9 cellular contexts compared by ENCODE assay signal in genomic region chr5:150413176-150413901, GRCh38. TPM values are rescaled to one million over a fixed set of nuclear protein-coding genes. Genes with fewer than 3 reads are reported as not detected.
DNase-seq lines count a peak whose midpoint lies in the region; ATAC-seq and TF ChIP-seq lines count a peak whose summit lies in the region.
"Had no signal": no experiment of that assay in that cellular context is flagged by ENCODE, and none has a peak within 500 bp of the region (broad histone marks: within the 10 kb centered on the region; RNA-seq: fewer than 3 reads in every experiment).

No MANE protein-coding gene starts in this region.

- peaks cover 32% of the 10 kb centered on the region for H3K36me3 Mint-ChIP-seq in T-helper 1 cell treated with Interleukin-12 subunit alpha and Interleukin-12 subunit beta and Interleukin-4 antibody, amounts not matched to agents 30 μg/mL and 1 μg/mL, for 36 hours (ENCODE audit: low read depth)
- peaks cover 18% of the 10 kb centered on the region for H3K36me3 Mint-ChIP-seq in activated T-helper 2 cell treated with anti-CD3 and anti-CD28 coated beads, Interferon-gamma antibody, Interleukin-2, Interleukin-4, amounts not matched to agents 10 μg/mL and 5 μg/mL and 100 μg/mL, durations not matched to agents 14 hours and 24 hours and 36 hours (ENCODE audit: low read depth)

- no peak for TF ChIP-seq CTCF in liver (IDR thresholded peaks at IDR 0.05; ENCODE audit: low read depth, low read length, missing input control)

- H3K27me3 ChIP-seq in liver (ENCODE audit: control insufficient read depth in 4 of 4, insufficient read depth in 4 of 4, low read length in 3 of 4) (no peaks in the 10 kb centered on the region), subcutaneous abdominal adipose tissue (ENCODE audit: control insufficient read depth in 5 of 5, insufficient read depth in 4 of 5, low read length in 5 of 5) (no peaks in the 10 kb centered on the region)

- no peaks in the 10 kb centered on the region for H3K27me3 Mint-ChIP-seq in T-helper 1 cell treated with Interleukin-12 subunit alpha and Interleukin-12 subunit beta and Interleukin-4 antibody, amounts not matched to agents 30 μg/mL and 1 μg/mL, for 36 hours (ENCODE audit: low read depth)
- H3K27me3 Mint-ChIP-seq in activated T-helper 2 cell treated with anti-CD3 and anti-CD28 coated beads, Interferon-gamma antibody, Interleukin-2, Interleukin-4, amounts not matched to agents 10 μg/mL and 5 μg/mL and 100 μg/mL, durations not matched to agents 14 hours and 24 hours and 36 hours (ENCODE audit: low read depth): no peaks in the 10 kb centered on the region

- H3K36me3 ChIP-seq in liver (ENCODE audit: control insufficient read depth in 4 of 4, insufficient read depth in 3 of 4, low read depth in 1 of 4, low read length in 3 of 4) (no peaks in the 10 kb centered on the region), subcutaneous abdominal adipose tissue (ENCODE audit: control insufficient read depth in 5 of 5, insufficient read depth in 5 of 5, low read length in 5 of 5) (peaks cover 0 to 4% (median 3%) of the 10 kb centered on the region in 5 donors)

- H3K4me1 ChIP-seq in liver (ENCODE audit: control insufficient read depth in 4 of 4, insufficient read depth in 4 of 4, low read length in 3 of 4): peaks cover 0 to 26% (median 15%) of the 10 kb centered on the region in 4 donors
- H3K4me1 ChIP-seq in subcutaneous abdominal adipose tissue (ENCODE audit: control insufficient read depth in 5 of 5, insufficient read depth in 5 of 5, low read length in 5 of 5): peaks cover 0 to 48% (median 27%) of the 10 kb centered on the region in 5 donors

- H3K27ac ChIP-seq in liver (ENCODE audit: low read depth in 1 of 2, low read length in 2 of 2) (peak overlapping the region; percentile 84 to 88), subcutaneous abdominal adipose tissue (ENCODE audit: low read depth, low read length) (peak overlapping the region; percentile 80)

- DNase-seq in T-helper 1 cell: no peak
- no peak for DNase-seq in activated T-helper 2 cell treated with anti-CD3 and anti-CD28 coated beads, Interferon-gamma antibody, Interleukin-2, Interleukin-4, amounts not matched to agents 10 μg/mL and 5 μg/mL and 100 μg/mL, durations not matched to agents 14 hours and 24 hours and 36 hours (ENCODE audit: low spot score)
- DNase-seq in NCI-H2171 treated with DMSO at 0.1 percent for 48 hours (lab: John Stamatoyannopoulos, UW): no peak
- no peak for DNase-seq in SKM-1 (lab: John Stamatoyannopoulos, UW; ENCODE audit: unreplicated experiment)
- DNase-seq: NCI-H1694 had no signal

- ATAC-seq in HG02840 (IDR thresholded peaks at IDR 0.05; ENCODE audit: low FRiP score, unreplicated experiment): no peak

- no peak for TF ChIP-seq RAD21 in liver (IDR thresholded peaks at IDR 0.05)

- H3K9me3 ChIP-seq in liver (ENCODE audit: control insufficient read depth in 4 of 4, low read length in 3 of 4): no peaks in the 10 kb centered on the region
- H3K9me3 ChIP-seq in subcutaneous abdominal adipose tissue (ENCODE audit: control insufficient read depth in 5 of 5, low read length in 5 of 5): no peaks in the 10 kb centered on the region

- peak overlapping the region; percentile 97 for H3K27ac Mint-ChIP-seq in T-helper 1 cell treated with Interleukin-12 subunit alpha and Interleukin-12 subunit beta and Interleukin-4 antibody, amounts not matched to agents 30 μg/mL and 1 μg/mL, for 36 hours
- H3K27ac Mint-ChIP-seq in activated T-helper 2 cell treated with anti-CD3 and anti-CD28 coated beads, Interferon-gamma antibody, Interleukin-2, Interleukin-4, amounts not matched to agents 10 μg/mL and 5 μg/mL and 100 μg/mL, durations not matched to agents 14 hours and 24 hours and 36 hours: peak overlapping the region; percentile 94

- peak overlapping the region; percentile 95 for H3K4me3 Mint-ChIP-seq in T-helper 1 cell treated with Interleukin-12 subunit alpha and Interleukin-12 subunit beta and Interleukin-4 antibody, amounts not matched to agents 30 μg/mL and 1 μg/mL, for 36 hours
- H3K4me3 Mint-ChIP-seq in activated T-helper 2 cell treated with anti-CD3 and anti-CD28 coated beads, Interferon-gamma antibody, Interleukin-2, Interleukin-4, amounts not matched to agents 10 μg/mL and 5 μg/mL and 100 μg/mL, durations not matched to agents 14 hours and 24 hours and 36 hours (ENCODE audit: low read depth): peak overlapping the region; percentile 88

- peaks cover 37% of the 10 kb centered on the region for H3K4me1 Mint-ChIP-seq in T-helper 1 cell treated with Interleukin-12 subunit alpha and Interleukin-12 subunit beta and Interleukin-4 antibody, amounts not matched to agents 30 μg/mL and 1 μg/mL, for 36 hours (ENCODE audit: low read depth)
- peaks cover 27% of the 10 kb centered on the region for H3K4me1 Mint-ChIP-seq in activated T-helper 2 cell treated with anti-CD3 and anti-CD28 coated beads, Interferon-gamma antibody, Interleukin-2, Interleukin-4, amounts not matched to agents 10 μg/mL and 5 μg/mL and 100 μg/mL, durations not matched to agents 14 hours and 24 hours and 36 hours (ENCODE audit: low read depth)

- intact Hi-C loops in activated T-helper 2 cell treated with anti-CD3 and anti-CD28 coated beads, Interferon-gamma antibody, Interleukin-2, Interleukin-4, amounts not matched to agents 10 μg/mL and 5 μg/mL and 100 μg/mL, durations not matched to agents 14 hours and 24 hours and 36 hours (cut with micrococcal nuclease): loop anchor here (2.0 kb wide), 1 partner anchor 413 kb away; the partner anchor contains the start of genes HMGXB3 and TIGD6

- no peak overlapping the region for H3K4me3 ChIP-seq in liver (ENCODE audit: low read depth in 1 of 3, low read length in 3 of 3)
- H3K4me3 ChIP-seq in subcutaneous abdominal adipose tissue (ENCODE audit: low read depth in 1 of 5, low read length in 5 of 5): peak overlapping the region in 4 of 5 donors; percentile 26 to 93 (median 82)

- 76% methylated on average over 12 of the region's 12 CpGs for WGBS in liver

- H3K9ac ChIP-seq in liver (ENCODE audit: low read depth in 1 of 2, low read length in 2 of 2) (peak overlapping the region; percentile 67 to 75), subcutaneous abdominal adipose tissue (ENCODE audit: low read length in 5 of 5) (peak overlapping the region in 4 of 5 donors; percentile 16 to 88 (median 43))

- no peaks in the 10 kb centered on the region for H3K9me3 Mint-ChIP-seq in T-helper 1 cell treated with Interleukin-12 subunit alpha and Interleukin-12 subunit beta and Interleukin-4 antibody, amounts not matched to agents 30 μg/mL and 1 μg/mL, for 36 hours
- no peaks in the 10 kb centered on the region for H3K9me3 Mint-ChIP-seq in activated T-helper 2 cell treated with anti-CD3 and anti-CD28 coated beads, Interferon-gamma antibody, Interleukin-2, Interleukin-4, amounts not matched to agents 10 μg/mL and 5 μg/mL and 100 μg/mL, durations not matched to agents 14 hours and 24 hours and 36 hours

TF ChIP-seq in liver, 16 proteins besides CTCF, POLR2A, EP300 and RAD21 (continues in another document):
- TF ChIP-seq MAX (IDR thresholded peaks at IDR 0.05) (no peak), YY1 (IDR thresholded peaks at IDR 0.05) (no peak), HNF4G (IDR thresholded peaks at IDR 0.05) (no peak), SP1 (IDR thresholded peaks at IDR 0.05) (no peak), EGR1 (IDR thresholded peaks at IDR 0.05; ENCODE audit: low read depth in 2 of 2) (no peak), TAF1 (conservative IDR thresholded peaks at IDR 0.05) (no peak), FOXA2 (IDR thresholded peaks at IDR 0.05) (no peak)
- TF ChIP-seq, protein P1, sequence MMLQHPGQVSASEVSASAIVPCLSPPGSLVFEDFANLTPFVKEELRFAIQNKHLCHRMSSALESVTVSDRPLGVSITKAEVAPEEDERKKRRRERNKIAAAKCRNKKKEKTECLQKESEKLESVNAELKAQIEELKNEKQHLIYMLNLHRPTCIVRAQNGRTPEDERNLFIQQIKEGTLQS (IDR thresholded peaks at IDR 0.05): no peak

RNA-seq across cellular contexts. Expression of gene CD74, which starts 0.6 kb away (rescaled TPM):
- 445 and 452 TPM in 2 replicates for total RNA-seq in activated T-helper 2 cell treated with anti-CD3 and anti-CD28 coated beads, Interferon-gamma antibody, Interleukin-2, Interleukin-4, amounts not matched to agents 10 μg/mL and 5 μg/mL and 100 μg/mL, durations not matched to agents 14 hours and 24 hours and 36 hours
- 100 to 1,000 TPM; 176 to 214 TPM for total RNA-seq in liver
- 100 to 1,000 TPM; 299 to 327 TPM for polyA plus RNA-seq in liver

RNA-seq across cellular contexts. Expression of gene RPS14, which starts 36.2 kb away (rescaled TPM):
- total RNA-seq in activated T-helper 2 cell treated with anti-CD3 and anti-CD28 coated beads, Interferon-gamma antibody, Interleukin-2, Interleukin-4, amounts not matched to agents 10 μg/mL and 5 μg/mL and 100 μg/mL, durations not matched to agents 14 hours and 24 hours and 36 hours: 2,552 and 2,593 TPM in 2 replicates
- total RNA-seq in liver: 100 to 1,000 TPM; 822 to 948 TPM
- 100 to 1,000 TPM; 609 to 956 TPM for polyA plus RNA-seq in liver

RNA-seq across cellular contexts. Expression of gene TCOF1, which starts 55.8 kb away (rescaled TPM):
- 95.8 and 98.2 TPM in 2 replicates for total RNA-seq in activated T-helper 2 cell treated with anti-CD3 and anti-CD28 coated beads, Interferon-gamma antibody, Interleukin-2, Interleukin-4, amounts not matched to agents 10 μg/mL and 5 μg/mL and 100 μg/mL, durations not matched to agents 14 hours and 24 hours and 36 hours
- total RNA-seq in liver: 1 to 10 TPM; 8.5 TPM
- polyA plus RNA-seq in liver: 1 to 10 TPM; 3.2 to 4.4 TPM

Comparison
In these comparisons a context has a peak if more than half of its experiments do, and no peak if none do; other contexts are left out.
1. H3K4me3 ChIP-seq: peak in subcutaneous abdominal adipose tissue (4 of 5); none in liver (0 of 3).
2. RNA of gene TCOF1, which starts 55.8 kb away (total RNA-seq): 95.8 to 98.2 TPM in activated T-helper 2 cell treated with anti-CD3 and anti-CD28 coated beads, Interferon-gamma antibody, Interleukin-2, Interleukin-4, amounts not matched to agents 10 μg/mL and 5 μg/mL and 100 μg/mL, durations not matched to agents 14 hours and 24 hours and 36 hours; 8.5 TPM in liver; every median in the first group is over 10 times any median in the second.